ENCODE assay signal across 22 cellular contexts in the genomic region with DNA sequence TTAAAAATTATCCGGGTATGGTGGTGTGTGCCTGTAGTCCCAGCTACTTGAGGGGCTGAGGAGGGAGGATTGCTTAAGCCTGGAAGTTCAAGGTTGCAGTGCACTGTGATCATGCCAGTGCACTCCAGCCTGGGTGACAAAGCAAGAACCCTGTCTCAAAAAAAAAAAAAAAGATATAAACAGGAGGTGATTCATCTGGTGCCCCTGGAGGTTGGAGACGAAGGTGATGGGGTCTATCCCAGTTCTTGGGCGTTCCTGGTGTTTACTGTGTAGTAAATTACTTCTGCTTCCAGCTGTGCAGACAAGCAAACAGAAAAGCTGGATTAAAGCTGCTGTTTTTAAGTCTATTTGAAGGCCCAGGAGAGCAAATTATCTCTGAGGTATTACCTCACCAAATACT.
"Had no signal": no experiment of that assay in that cellular context is flagged by ENCODE, and none has a peak within 500 bp of the region (broad histone marks: within the 10 kb centered on the region; RNA-seq: fewer than 3 reads in every experiment).

No MANE protein-coding gene starts in this region.

- H3K36me3 Mint-ChIP-seq: activated CD4-positive, alpha-beta memory T cell treated with anti-CD3 and anti-CD28 coated beads for 36 hours; activated CD8-positive, alpha-beta memory T cell treated with anti-CD3 and anti-CD28 coated beads, Interleukin-2, amount 10 ng/mL, durations not matched to agents 7 days and 5 days; naive B cell; neural progenitor cell had no signal

- ATAC-seq: activated CD4-positive, alpha-beta T cell treated with anti-CD3 and anti-CD28 coated beads for 36 hours; activated CD8-positive, alpha-beta memory T cell treated with anti-CD3 and anti-CD28 coated beads, Interleukin-2, amount 10 ng/mL, durations not matched to agents 7 days and 5 days; left lobe of liver; psoas muscle; sciatic nerve had no signal

- H3K4me3 Mint-ChIP-seq: activated CD4-positive, alpha-beta memory T cell treated with anti-CD3 and anti-CD28 coated beads for 36 hours; activated CD4-positive, alpha-beta T cell treated with anti-CD3 and anti-CD28 coated beads for 36 hours; activated CD8-positive, alpha-beta memory T cell treated with anti-CD3 and anti-CD28 coated beads, Interleukin-2, amount 10 ng/mL, durations not matched to agents 7 days and 5 days; activated naive CD8-positive, alpha-beta T cell treated with anti-CD3 and anti-CD28 coated beads for 36 hours; central memory CD8-positive, alpha-beta T cell; neural progenitor cell; stimulated activated naive CD8-positive, alpha-beta T cell treated with anti-CD3 and anti-CD28 coated beads, Interleukin-15, Interleukin-2, amounts not matched to agents 100 ng/mL and 50 ng/mL, for 24 hours had no signal

- H3K9me3 Mint-ChIP-seq: activated CD4-positive, alpha-beta memory T cell treated with anti-CD3 and anti-CD28 coated beads for 36 hours; activated naive CD8-positive, alpha-beta T cell treated with anti-CD3 and anti-CD28 coated beads for 36 hours; central memory CD8-positive, alpha-beta T cell; naive B cell; stimulated activated naive CD8-positive, alpha-beta T cell treated with anti-CD3 and anti-CD28 coated beads, Interleukin-15, Interleukin-2, amounts not matched to agents 100 ng/mL and 50 ng/mL, for 24 hours had no signal

- H3K27me3 Mint-ChIP-seq: activated CD4-positive, alpha-beta memory T cell treated with anti-CD3 and anti-CD28 coated beads for 36 hours; activated CD4-positive, alpha-beta T cell treated with anti-CD3 and anti-CD28 coated beads for 36 hours; activated CD8-positive, alpha-beta memory T cell treated with anti-CD3 and anti-CD28 coated beads, Interleukin-2, amount 10 ng/mL, durations not matched to agents 7 days and 5 days; activated naive CD8-positive, alpha-beta T cell treated with anti-CD3 and anti-CD28 coated beads for 36 hours; central memory CD8-positive, alpha-beta T cell; naive B cell; stimulated activated naive CD8-positive, alpha-beta T cell treated with anti-CD3 and anti-CD28 coated beads, Interleukin-15, Interleukin-2, amounts not matched to agents 100 ng/mL and 50 ng/mL, for 24 hours had no signal

- DNase-seq: activated CD4-positive, alpha-beta memory T cell treated with anti-CD3 and anti-CD28 coated beads for 36 hours; activated CD4-positive, alpha-beta T cell treated with anti-CD3 and anti-CD28 coated beads for 36 hours; activated CD8-positive, alpha-beta memory T cell treated with anti-CD3 and anti-CD28 coated beads, Interleukin-2, amount 10 ng/mL, durations not matched to agents 7 days and 5 days; activated gamma-delta T cell; activated naive CD8-positive, alpha-beta T cell treated with anti-CD3 and anti-CD28 coated beads for 36 hours; activated T-cell treated with anti-CD3 and anti-CD28 coated beads, Interleukin-2, amount 50 U/mL, for 48 hours; anterior cingulate cortex; brain microvascular endothelial cell; cortex of kidney; effector CD8-positive, alpha-beta T cell; foreskin fibroblast; hippocampal formation; mammary epithelial cell; naive B cell; psoas muscle; T-helper 2 cell; trophoblast cell had no signal

- H3K27ac Mint-ChIP-seq: activated CD4-positive, alpha-beta memory T cell treated with anti-CD3 and anti-CD28 coated beads for 36 hours; activated CD4-positive, alpha-beta T cell treated with anti-CD3 and anti-CD28 coated beads for 36 hours; activated CD8-positive, alpha-beta memory T cell treated with anti-CD3 and anti-CD28 coated beads, Interleukin-2, amount 10 ng/mL, durations not matched to agents 7 days and 5 days; activated naive CD8-positive, alpha-beta T cell treated with anti-CD3 and anti-CD28 coated beads for 36 hours; naive B cell; neural progenitor cell; stimulated activated naive CD8-positive, alpha-beta T cell treated with anti-CD3 and anti-CD28 coated beads, Interleukin-15, Interleukin-2, amounts not matched to agents 100 ng/mL and 50 ng/mL, for 24 hours had no signal

- H3K4me1 Mint-ChIP-seq: neural progenitor cell had no signal
